25 cellular contexts compared by ENCODE assay signal in the genomic region with DNA sequence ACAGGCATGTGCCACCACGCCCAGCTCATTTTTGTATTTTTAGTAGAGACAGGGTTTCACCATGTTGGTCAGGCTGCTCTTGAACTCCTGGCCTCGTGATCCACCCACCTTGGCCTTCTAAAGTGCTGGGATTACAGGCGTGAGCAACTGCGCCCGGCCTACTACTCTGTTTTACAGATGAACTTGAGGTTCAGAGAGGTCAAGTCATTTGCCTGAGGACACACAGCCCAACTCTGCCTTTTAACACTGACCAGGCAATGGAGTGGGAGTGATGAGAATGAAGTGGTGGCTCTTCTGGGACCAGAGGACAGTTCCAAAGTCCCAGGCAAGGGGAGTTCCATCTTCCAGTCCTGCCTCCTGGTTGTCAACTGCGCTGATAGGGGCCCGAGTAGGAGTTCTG. TPM values are rescaled to one million over a fixed set of nuclear protein-coding genes. Genes with fewer than 3 reads are reported as not detected.
DNase-seq lines count a peak whose midpoint lies in the region; ATAC-seq, FAIRE-seq and TF ChIP-seq lines count a peak whose summit lies in the region.
"Had no signal": no experiment of that assay in that cellular context is flagged by ENCODE, and none has a peak within 500 bp of the region (broad histone marks: within the 10 kb centered on the region; RNA-seq: fewer than 3 reads in every experiment).

No MANE protein-coding gene starts in this region.

- H3K79me2 ChIP-seq in GM23248 (ENCODE audit: insufficient read depth) (no peaks in the 10 kb centered on the region), K562 (ENCODE audit: control insufficient read depth, insufficient read depth, low read length) (no peaks in the 10 kb centered on the region)

- no peak for TF ChIP-seq CTCF in K562 (IDR thresholded peaks at IDR 0.05 in 2 of 3, conservative IDR thresholded peaks at IDR 0.05 in 1 of 3; ENCODE audit: insufficient read depth in 2 of 3, low read depth in 1 of 3, low read length in 3 of 3)
- TF ChIP-seq CTCF in right lobe of liver (IDR thresholded peaks at IDR 0.05) = no peak
- TF ChIP-seq CTCF in suprapubic skin (IDR thresholded peaks at IDR 0.05) = no peak

- H3K9ac ChIP-seq in GM23248 (no peak overlapping the region), K562 (ENCODE audit: insufficient read depth in 1 of 2, low read depth in 2 of 2, low read length in 2 of 2) (no peak overlapping the region)
- H3K9ac ChIP-seq: parathyroid adenoma had no signal

- ATAC-seq in K562 (no peak), right lobe of liver (no peak)
- ATAC-seq: natural killer cell treated with Interleukin-12 subunit alpha and Interleukin-12 subunit beta and Interleukin-15 and Interleukin-18, amount 100 ng/mL, for 72 hours; stimulated activated naive CD8-positive, alpha-beta T cell treated with anti-CD3 and anti-CD28 coated beads, Interleukin-15, amount 100 ng/mL, for 72 hours; T-helper 17 cell had no signal

- H3K4me3 ChIP-seq in GM23248 (no peak overlapping the region), K562 (no peak overlapping the region), right lobe of liver (no peak overlapping the region), suprapubic skin (no peak overlapping the region)
- H3K4me3 ChIP-seq: adrenal gland, SK-N-MC, uterus had no signal

- H3K27ac ChIP-seq in GM23248 (no peak overlapping the region), K562 (ENCODE audit: extremely low read depth, low read depth, low read length) (no peak overlapping the region), right lobe of liver (peak overlapping the region in 2 of 3 donors; percentile 63 to 64), suprapubic skin (peak overlapping the region; percentile 18)
- H3K27ac ChIP-seq: adrenal gland, parathyroid adenoma, SK-N-MC, uterus had no signal

- H3K4me2 ChIP-seq in GM23248 (ENCODE audit: unreplicated experiment) = peak overlapping the region; percentile 42
- H3K4me2 ChIP-seq in K562 (ENCODE audit: insufficient read depth, low read length) = no peak overlapping the region

- H3K4me1 ChIP-seq in GM23248 (ENCODE audit: insufficient read depth) (0 out of 2 replicates have a peak, but pooled peaks cover 6% of the 10 kb centered on the region), K562 (replicated peaks in 1 of 2; ENCODE audit: control insufficient read depth in 2 of 2, insufficient read depth in 2 of 2, low read length in 2 of 2) (peaks cover 6 to 25% of the 10 kb centered on the region in 2 experiments; a peak in 4 of 5 replicates), right lobe of liver (peaks cover 0 to 35% (median 14%) of the 10 kb centered on the region in 4 donors), suprapubic skin (peaks cover 16% of the 10 kb centered on the region)
- H3K4me1 ChIP-seq: adrenal gland had no signal

- TF ChIP-seq POLR2A in K562 (conservative IDR thresholded peaks at IDR 0.05) (no peak), right lobe of liver (IDR thresholded peaks at IDR 0.05) (peak; percentile 1), suprapubic skin (IDR thresholded peaks at IDR 0.05) (no peak)

- FAIRE-seq in K562 (lab: Jason Lieb, UNC) (no peak), RCC 7860 (lab: Jason Lieb, UNC) (no peak)
- FAIRE-seq: endometrium, GM12892 had no signal

- intact Hi-C loops in K562 (cut with micrococcal nuclease) = loop anchor here (10.0 kb wide), 1 partner anchor 236 kb away; no protein-coding TSS in a partner anchor
- intact Hi-C loops in right lobe of liver (cut with DNase I) = loop anchor here (10.0 kb wide), 3 partner anchors 96 to 306 kb away; a partner anchor contains a TSS

- BruUV-seq in K562 (replicated peaks; lab: Mats Ljungman, UMichigan) = no TSS peak

- no peak for DNase-seq in GM23248
- no peak for DNase-seq in K562 (ENCODE audit: extremely low read depth in 1 of 4, low spot score in 3 of 4)
- DNase-seq in right lobe of liver = no peak
- no peak for DNase-seq in suprapubic skin (ENCODE audit: low spot score in 2 of 2)
- DNase-seq in epidermal melanocyte (ENCODE audit: insufficient read length, low spot score) = no peak
- DNase-seq in RCC 7860 (ENCODE audit: low spot score) = no peak
- no peak for DNase-seq in DMS 273 treated with DMSO at 0.1 percent for 48 hours (lab: John Stamatoyannopoulos, UW)
- DNase-seq in nucleus accumbens (lab: John Stamatoyannopoulos, UW) = no peak
- DNase-seq: activated CD4-positive, alpha-beta T cell treated with anti-CD3 and anti-CD28 coated beads, Interleukin-2, amount 10 ng/mL, durations not matched to agents 24 days and 14 days; activated naive CD4-positive, alpha-beta T cell; activated T-cell treated with anti-CD3 and anti-CD28 coated beads, Interleukin-2, amount 50 U/mL, for 48 hours; kidney glomerular epithelial cell; NCI-H1092 treated with DMSO at 0.1 percent for 48 hours; NCI-H1930; NCI-H2227 treated with DMSO at 0.1 percent for 48 hours; NCI-H69; stimulated activated naive CD8-positive, alpha-beta T cell treated with anti-CD3 and anti-CD28 coated beads, Interleukin-15, amount 100 ng/mL, for 72 hours; T-helper 17 cell had no signal

- WGBS in GM23248 (ENCODE audit: low coverage in 1 of 2, low lambda C conversion rate in 2 of 2, missing lambda C conversion rate in 2 of 2), 2 experiments = 50 to 60% methylated on average over 7 of the region's 7 CpGs
- 25% methylated on average over 7 of the region's 7 CpGs for whole genome bisulfite sequencing in K562 (ENCODE audit: insufficient coverage, low coverage, missing lambda C conversion rate)
- 76% methylated on average over 5 of the region's 7 CpGs for WGBS in right lobe of liver (ENCODE audit: insufficient coverage, low coverage, low lambda C conversion rate, missing lambda C conversion rate)
- 83% methylated on average over 7 of the region's 7 CpGs for WGBS in suprapubic skin

- no peaks in the 10 kb centered on the region for H3K9me2 ChIP-seq in GM23248 (ENCODE audit: insufficient read depth)

- H3K9me3 ChIP-seq in GM23248 (ENCODE audit: low read depth) = no peaks in the 10 kb centered on the region
- no peaks in the 10 kb centered on the region for H3K9me3 ChIP-seq in K562 (replicated peaks; ENCODE audit: control insufficient read depth, insufficient read depth, low read depth, low read length)
- H3K9me3 ChIP-seq in right lobe of liver = no peaks in the 10 kb centered on the region
- no peaks in the 10 kb centered on the region for H3K9me3 ChIP-seq in suprapubic skin
- H3K9me3 ChIP-seq: adrenal gland, uterus had no signal

- H4K20me1 ChIP-seq in GM23248 (ENCODE audit: insufficient read depth) (no peaks in the 10 kb centered on the region), K562 (replicated peaks; ENCODE audit: control insufficient read depth, insufficient read depth, low read length) (no peaks in the 10 kb centered on the region; the same call in 1 of the 2 replicates)

- no peak for TF ChIP-seq RAD21 in K562 (CRISPR knock-in tag; conservative IDR thresholded peaks at IDR 0.05 in 1 of 2, IDR thresholded peaks at IDR 0.05 in 1 of 2)

- in situ Hi-C loops in GM23248 (cut with MboI) = no loop called here
- in situ Hi-C loops in K562 (cut with MboI) = loop anchor here (5.0 kb wide), 3 partner anchors 93 to 303 kb away; no protein-coding TSS in a partner anchor

- POLR2A ChIA-PET in K562 (lab: Yijun Ruan, JAX) = interaction anchor here (0.6 to 1.2 kb wide), 4 partner anchors 92 to 815 kb away, joined by 3 to 4 read pairs (median 4); no protein-coding TSS in a partner anchor

- H3K9me1 ChIP-seq in K562 (ENCODE audit: control insufficient read depth, insufficient read depth, low read length) = no peaks in the 10 kb centered on the region

- TF ChIP-seq EP300 in K562 (IDR thresholded peaks at IDR 0.05; ENCODE audit: low read length) (no peak), suprapubic skin (IDR thresholded peaks at IDR 0.05) (no peak)

- H3F3A ChIP-seq in GM23248 (ENCODE audit: insufficient read depth) = no peaks in the 10 kb centered on the region

- H2AFZ ChIP-seq in GM23248 (no peak overlapping the region), K562 (ENCODE audit: low read depth, low read length) (no peak overlapping the region)
- H2AFZ ChIP-seq: parathyroid adenoma had no signal

- H3K36me3 ChIP-seq in GM23248 (ENCODE audit: low read depth) (no peaks in the 10 kb centered on the region), K562 (ENCODE audit: control insufficient read depth, insufficient read depth, low read length) (no peaks in the 10 kb centered on the region), right lobe of liver (peaks cover 0 to 7% (median 0%) of the 10 kb centered on the region in 4 donors), suprapubic skin (peaks cover 21% of the 10 kb centered on the region)
- H3K36me3 ChIP-seq: uterus had no signal

- H3K27me3 ChIP-seq in GM23248 (replicated peaks; ENCODE audit: insufficient read depth) (no peaks in the 10 kb centered on the region), K562 (ENCODE audit: control insufficient read depth in 2 of 2, insufficient read depth in 2 of 2, low read length in 2 of 2) (no peaks in the 10 kb centered on the region), right lobe of liver (no peaks in the 10 kb centered on the region), suprapubic skin (no peaks in the 10 kb centered on the region)
- H3K27me3 ChIP-seq: adrenal gland, uterus had no signal

- CTCF ChIA-PET in K562 (lab: Yijun Ruan, JAX; ENCODE audit: low intra/inter-chr PET ratio) = interaction anchor here (3.8 kb wide), 1 partner anchor 92 kb away, joined by 63 read pairs; no protein-coding TSS in a partner anchor

RNA-seq across cellular contexts. Expression of a gene that starts 41.4 kb away (rescaled TPM):
- not detected in 2 replicates for total RNA-seq in GM23248 (2014; rRNA removed; shearing (Covaris generic))
- polyA plus RNA-seq in GM23248 (2016; fragmentation: Nextera tagmentation; extraction: Ambion mirVana) = not detected in 2 replicates
- total RNA-seq in K562 (2011; cell fraction: chromatin; rRNA removed; ENCODE audit: low replicate concordance) = 5.9 and 13.8 TPM in 2 replicates
- 7.5 and 9.3 TPM in 2 replicates for total RNA-seq in K562 (2011; cell fraction: nucleolus; rRNA removed)
- 6.3 and 10.6 TPM in 2 replicates for total RNA-seq in K562 (2011; cell fraction: nucleoplasm; rRNA removed)
- 3.8 and 5.2 TPM in 2 replicates for total RNA-seq in K562 (2014; rRNA removed)
- total RNA-seq in K562 (2014; rRNA removed; fragmentation: Illumina TruSeq; extraction: Trizol) = 1.1 and 1.4 TPM in 2 replicates
- 2.0 and 2.8 TPM in 2 replicates for total RNA-seq in K562 (2015; rRNA removed; fragmentation: Illumina TruSeq; extraction: Trizol)
- total RNA-seq in K562 (2021) = 3.7 and 3.8 TPM in 2 replicates
- 4.4 and 7.4 TPM in 2 replicates for polyA plus RNA-seq in K562 (2011; rRNA removed)
- polyA plus RNA-seq in K562 (2011; cell fraction: cytosol; rRNA removed) = 9.3 and 12.9 TPM in 2 replicates
- 9.5 and 10.7 TPM in 2 replicates for polyA plus RNA-seq in K562 (2011; cell fraction: nucleus; rRNA removed)
- polyA plus RNA-seq in K562 (2012) = 1.4 and 6.1 TPM in 2 replicates
- polyA plus RNA-seq in K562 (2014; fragmentation: Illumina TruSeq; extraction: Trizol) = 1.3 and 3.1 TPM in 2 replicates
- under 1 TPM in 1 of 2 experiments, not detected in 1; 0.14 TPM for polyA plus RNA-seq in K562 (2014; fragmentation: Nextera tagmentation; extraction: Ambion mirVana)
- 4.3 and 5.6 TPM in 2 replicates for polyA plus RNA-seq in K562 (2014; rRNA removed)
- polyA minus RNA-seq in K562 (2011; rRNA and poly(A)+ RNA removed) = 3.0 and 5.3 TPM in 2 replicates
- 3.1 and 5.9 TPM in 2 replicates for polyA minus RNA-seq in K562 (2011; cell fraction: cytosol; rRNA and poly(A)+ RNA removed)
- 2.7 and 4.4 TPM in 2 replicates for polyA minus RNA-seq in K562 (2011; cell fraction: nucleus; rRNA and poly(A)+ RNA removed)
- 10 to 100 TPM; 38.6 to 75.4 (median 58.3) TPM for total RNA-seq in right lobe of liver
- 100 to 1,000 TPM in 3 of 4 donors, 10 to 100 TPM in 1; 84.6 to 132 (median 118) TPM for total RNA-seq in suprapubic skin

RNA-seq across cellular contexts. Expression of a gene that starts 57.6 kb away (rescaled TPM):
- total RNA-seq in GM23248 (2014; rRNA removed; shearing (Covaris generic)) = 55.8 and 65.8 TPM in 2 replicates
- polyA plus RNA-seq in GM23248 (2016; fragmentation: Nextera tagmentation; extraction: Ambion mirVana) = 72.2 and 79.4 TPM in 2 replicates
- total RNA-seq in K562 (2011; cell fraction: chromatin; rRNA removed; ENCODE audit: low replicate concordance) = 13.8 and 50.6 TPM in 2 replicates
- 113 and 115 TPM in 2 replicates for total RNA-seq in K562 (2011; cell fraction: nucleolus; rRNA removed)
- total RNA-seq in K562 (2011; cell fraction: nucleoplasm; rRNA removed) = 51.0 and 58.3 TPM in 2 replicates
- total RNA-seq in K562 (2014; rRNA removed) = 71.4 and 100 TPM in 2 replicates
- 7.9 and 13.3 TPM in 2 replicates for total RNA-seq in K562 (2014; rRNA removed; fragmentation: Illumina TruSeq; extraction: Trizol)
- total RNA-seq in K562 (2015; rRNA removed; fragmentation: Illumina TruSeq; extraction: Trizol) = 42.3 and 45.6 TPM in 2 replicates
- 94.5 and 97.0 TPM in 2 replicates for total RNA-seq in K562 (2021)
- polyA plus RNA-seq in K562 (2011; rRNA removed) = 34.4 and 42.4 TPM in 2 replicates
- polyA plus RNA-seq in K562 (2011; cell fraction: cytosol; rRNA removed) = 79.7 and 224 TPM in 2 replicates
- 32.2 and 55.2 TPM in 2 replicates for polyA plus RNA-seq in K562 (2011; cell fraction: nucleus; rRNA removed)
- 63.8 and 67.0 TPM in 2 replicates for polyA plus RNA-seq in K562 (2012)
- polyA plus RNA-seq in K562 (2014; fragmentation: Illumina TruSeq; extraction: Trizol) = 29.4 and 47.0 TPM in 2 replicates
- 1 to 10 TPM in 1 of 2 experiments, under 1 TPM in 1; 0.45 to 2.5 TPM for polyA plus RNA-seq in K562 (2014; fragmentation: Nextera tagmentation; extraction: Ambion mirVana)
- 75.0 and 81.0 TPM in 2 replicates for polyA plus RNA-seq in K562 (2014; rRNA removed)
- 4.9 and 8.8 TPM in 2 replicates for polyA minus RNA-seq in K562 (2011; rRNA and poly(A)+ RNA removed)
- 23.0 and 32.5 TPM in 2 replicates for polyA minus RNA-seq in K562 (2011; cell fraction: cytosol; rRNA and poly(A)+ RNA removed)
- 8.1 and 8.7 TPM in 2 replicates for polyA minus RNA-seq in K562 (2011; cell fraction: nucleus; rRNA and poly(A)+ RNA removed)
- 10 to 100 TPM in 5 of 6 experiments, 1 to 10 TPM in 1; 8.8 to 43.2 (median 11.5) TPM for total RNA-seq in right lobe of liver
- 10 to 100 TPM; 11.8 to 41.0 (median 22.3) TPM for total RNA-seq in suprapubic skin

Comparison
In these comparisons a context has a peak if more than half of its experiments do, and no peak if none do; other contexts are left out.
1. H3K27ac ChIP-seq: peak in right lobe of liver (2 of 3) and suprapubic skin (single experiment); none in GM23248 (single experiment) and K562 (single experiment).